Comparison of ENCODE assay signal across 8 cellular contexts in genomic region chr1:16905856-16906702, GRCh38. TPM values are rescaled to one million over a fixed set of nuclear protein-coding genes. Genes with fewer than 3 reads are reported as not detected.
DNase-seq lines count a peak whose midpoint lies in the region; ATAC-seq and TF ChIP-seq lines count a peak whose summit lies in the region.

No MANE protein-coding gene starts in this region.

- H3K4me3 ChIP-seq in BLaER1 treated with 17β-estradiol and CSF1 and Interleukin-3, amounts not matched to agents 10 nM and 100 nM, result peak overlapping the region in 9 of 10 experiments; percentile 9 to 65 (median 27); a peak in 9 of 20 replicates
- no peak overlapping the region for H3K4me3 ChIP-seq in KMS-11 (IDR thresholded peaks at IDR 0.05; ENCODE audit: insufficient read depth, low read depth, low read length)
- H3K4me3 ChIP-seq in mammary epithelial cell (replicated peaks in 1 of 3; ENCODE audit: insufficient read depth in 1 of 3, low read depth in 2 of 3, low read length in 3 of 3), result no peak overlapping the region
- no peak overlapping the region for H3K4me3 ChIP-seq in osteoblast (ENCODE audit: insufficient read depth, low read length)

- 81% methylated on average over 11 of the region's 11 CpGs for WGBS in mammary epithelial cell (ENCODE audit: low coverage, missing lambda C conversion rate)

- dilution Hi-C loops in mammary epithelial cell (cut with HindIII; ENCODE audit: low sequenced_read_pairs), result loop anchor here (5.0 kb wide), 2 partner anchors 66 to 106 kb away; partner anchors contain the start of gene ATP13A2

- peak overlapping the region in 10 of 11 experiments; percentile 96 to 98 (median 98); a peak in 20 of 22 replicates for H3K27ac ChIP-seq in BLaER1 treated with 17β-estradiol and CSF1 and Interleukin-3, amounts not matched to agents 10 nM and 100 nM
- H3K27ac ChIP-seq in KMS-11, result peak overlapping the region; percentile 94
- peak overlapping the region; percentile 100 for H3K27ac ChIP-seq in mammary epithelial cell (ENCODE audit: insufficient read depth, low read depth, low read length)
- H3K27ac ChIP-seq in osteoblast (ENCODE audit: low read depth, low read length), result peak overlapping the region; percentile 6

- H2AFZ ChIP-seq in KMS-11 (ENCODE audit: low read depth) (no peak overlapping the region), mammary epithelial cell (ENCODE audit: low read depth, low read length) (no peak overlapping the region), osteoblast (ENCODE audit: low read length) (no peak overlapping the region)

- ATAC-seq in GM18498 (IDR thresholded peaks at IDR 0.05; ENCODE audit: unreplicated experiment), result no peak

- no peaks in the 10 kb centered on the region for H3K36me3 ChIP-seq in BLaER1 treated with 17β-estradiol and CSF1 and Interleukin-3, amounts not matched to agents 10 nM and 100 nM
- H3K36me3 ChIP-seq in KMS-11 (ENCODE audit: insufficient read depth) (no peaks in the 10 kb centered on the region), mammary epithelial cell (ENCODE audit: insufficient read depth, low read length) (no peaks in the 10 kb centered on the region), osteoblast (ENCODE audit: insufficient read depth, low read length) (no peaks in the 10 kb centered on the region)

- peak overlapping the region in 10 of 11 experiments; percentile 94 to 97 (median 96); a peak in 18 of 22 replicates for H3K9ac ChIP-seq in BLaER1 treated with 17β-estradiol and CSF1 and Interleukin-3, amounts not matched to agents 10 nM and 100 nM
- peak overlapping the region; percentile 91; the same call in 1 of the 2 replicates for H3K9ac ChIP-seq in KMS-11
- H3K9ac ChIP-seq in mammary epithelial cell (ENCODE audit: insufficient read depth, low read length), result no peak overlapping the region

- peaks cover 48 to 63% (median 55%) of the 10 kb centered on the region in 10 experiments for H3K4me1 ChIP-seq in BLaER1 treated with 17β-estradiol and CSF1 and Interleukin-3, amounts not matched to agents 10 nM and 100 nM
- H3K4me1 ChIP-seq in KMS-11 (ENCODE audit: low read depth, poor library complexity, severe bottlenecking), result peaks cover 53% of the 10 kb centered on the region
- peaks cover 19% of the 10 kb centered on the region for H3K4me1 ChIP-seq in mammary epithelial cell (ENCODE audit: insufficient read depth, low read length)
- H3K4me1 ChIP-seq in osteoblast (ENCODE audit: insufficient read depth, low read length), result peaks cover 27% of the 10 kb centered on the region

- H4K20me1 ChIP-seq in BLaER1 treated with 17β-estradiol and CSF1 and Interleukin-3, amounts not matched to agents 10 nM and 100 nM, result no peaks in the 10 kb centered on the region
- H4K20me1 ChIP-seq in KMS-11 (ENCODE audit: insufficient read depth), result no peaks in the 10 kb centered on the region
- no peaks in the 10 kb centered on the region for H4K20me1 ChIP-seq in mammary epithelial cell (ENCODE audit: insufficient read depth, low read length)
- H4K20me1 ChIP-seq in osteoblast (ENCODE audit: insufficient read depth, low read length), result no peaks in the 10 kb centered on the region

- intact Hi-C loops in mammary epithelial cell (cut with micrococcal nuclease), result loop anchor here (1.0 to 5.0 kb wide), 6 partner anchors 41 to 829 kb away; partner anchors contain the start of gene SZRD1

- H3K79me2 ChIP-seq in KMS-11 (ENCODE audit: insufficient read depth, low read depth) (no peaks in the 10 kb centered on the region), mammary epithelial cell (ENCODE audit: insufficient read depth, low read length) (no peaks in the 10 kb centered on the region), osteoblast (ENCODE audit: insufficient read depth, low read length) (no peaks in the 10 kb centered on the region)

- H3K4me2 ChIP-seq in BLaER1 treated with 17β-estradiol and CSF1 and Interleukin-3, amounts not matched to agents 10 nM and 100 nM, result peak overlapping the region; percentile 60 to 94 (median 71)
- H3K4me2 ChIP-seq in KMS-11 (peak overlapping the region; percentile 43), mammary epithelial cell (ENCODE audit: insufficient read depth, low read depth, low read length) (no peak overlapping the region), osteoblast (ENCODE audit: insufficient read depth, low read length) (no peak overlapping the region)

- peaks cover 12 to 20% (median 16%) of the 10 kb centered on the region in 11 experiments; a peak in 20 of 22 replicates for H3K9me3 ChIP-seq in BLaER1 treated with 17β-estradiol and CSF1 and Interleukin-3, amounts not matched to agents 10 nM and 100 nM (replicated peaks in 1 of 11)
- H3K9me3 ChIP-seq in mammary epithelial cell (replicated peaks; ENCODE audit: insufficient read depth, low read length) (no peaks in the 10 kb centered on the region), osteoblast (ENCODE audit: low read depth, low read length) (no peaks in the 10 kb centered on the region)

- H3K27me3 ChIP-seq in BLaER1 treated with 17β-estradiol and CSF1 and Interleukin-3, amounts not matched to agents 10 nM and 100 nM, result no peaks in the 10 kb centered on the region
- H3K27me3 ChIP-seq in KMS-11 (ENCODE audit: insufficient read depth, low read depth), result peaks cover 6% of the 10 kb centered on the region; the same call in 1 of the 2 replicates
- H3K27me3 ChIP-seq in mammary epithelial cell (ENCODE audit: insufficient read depth, low read length), result no peaks in the 10 kb centered on the region
- no peaks in the 10 kb centered on the region for H3K27me3 ChIP-seq in osteoblast (ENCODE audit: insufficient read depth, low read length)

- CTCF ChIA-PET in mammary epithelial cell (lab: Charles Lee; ENCODE audit: low non-redundant PET), result no interaction called here

- no peak for TF ChIP-seq CTCF in KMS-11 (conservative IDR thresholded peaks at IDR 0.05; ENCODE audit: low read depth, low read length)
- no peak for TF ChIP-seq CTCF in mammary epithelial cell (conservative IDR thresholded peaks at IDR 0.05 in 1 of 2, IDR thresholded peaks at IDR 0.05 in 1 of 2; ENCODE audit: extremely low read depth in 1 of 2, insufficient read depth in 1 of 2, low read depth in 1 of 2, low read length in 2 of 2)
- TF ChIP-seq CTCF in osteoblast (IDR thresholded peaks at IDR 0.05; ENCODE audit: extremely low read depth, low read depth, low read length), result no peak

- in situ Hi-C loops in mammary epithelial cell (cut with MboI; ENCODE audit: low sequenced_read_pairs in 2 of 2), result no loop called here

- no TSS peak for BruUV-seq in mammary epithelial cell (replicated peaks; lab: Mats Ljungman, UMichigan)

- DNase-seq in mammary epithelial cell, result peak; percentile 51
- peak; percentile 11 for DNase-seq in osteoblast (ENCODE audit: insufficient read length, low spot score, missing footprints)
- DNase-seq in NCI-H524 treated with DMSO at 0.1 percent for 48 hours (lab: John Stamatoyannopoulos, UW), result no peak
- no peak for DNase-seq in occipital lobe (lab: John Stamatoyannopoulos, UW)
- no peak for DNase-seq in DMS153 treated with DMSO at 0.1 percent for 48 hours (lab: John Stamatoyannopoulos, UW; ENCODE audit: unreplicated experiment)

RNA-seq across cellular contexts. Expression of gene RNU1-2, which starts 10.3 kb away (rescaled TPM):
- total RNA-seq in mammary epithelial cell (1,000 to 10,000 TPM in 1 of 2 donors, under 1 TPM in 1; under 0.01 to 1,042 TPM), osteoblast (under 0.01 TPM in 1 of 2 replicates, not detected in the other), occipital lobe (under 0.01 TPM)
- not detected for polyA plus RNA-seq in mammary epithelial cell
- polyA minus RNA-seq in mammary epithelial cell, result under 0.01 TPM

RNA-seq across cellular contexts. Expression of gene CROCC, which starts 15.7 kb away (rescaled TPM):
- total RNA-seq in mammary epithelial cell, result 10 to 100 TPM in 1 of 2 donors, 1 to 10 TPM in 1; 7.2 to 16.4 TPM
- polyA plus RNA-seq in mammary epithelial cell, result 4.6 TPM
- polyA minus RNA-seq in mammary epithelial cell, result 0.83 TPM
- 15.0 and 20.3 TPM in 2 replicates for total RNA-seq in osteoblast
- 19.5 TPM for total RNA-seq in occipital lobe

Comparison
In these comparisons a context has a peak if more than half of its experiments do, and no peak if none do; other contexts are left out.
1. H3K27ac ChIP-seq: peak in every context shown above with its lines; median percentile 100 in mammary epithelial cell; 98 in BLaER1 treated with 17β-estradiol and CSF1 and Interleukin-3, amounts not matched to agents 10 nM and 100 nM; 94 in KMS-11; 6 in osteoblast.
2. H3K4me2 ChIP-seq: peak in BLaER1 treated with 17β-estradiol and CSF1 and Interleukin-3, amounts not matched to agents 10 nM and 100 nM (11 of 11) and KMS-11 (single experiment); none in mammary epithelial cell (single experiment) and osteoblast (single experiment).
3. H3K4me3 ChIP-seq: peak in BLaER1 treated with 17β-estradiol and CSF1 and Interleukin-3, amounts not matched to agents 10 nM and 100 nM (9 of 10); none in KMS-11 (single experiment), mammary epithelial cell (0 of 3) and osteoblast (single experiment).
4. DNase-seq: peak in mammary epithelial cell (single experiment) and osteoblast (single experiment); none in NCI-H524 treated with DMSO at 0.1 percent for 48 hours (single experiment), occipital lobe (single experiment) and DMS153 treated with DMSO at 0.1 percent for 48 hours (single experiment).